Comparison of ENCODE assay signal across 1 cellular context in genomic region chr12:57744777-57745484, GRCh38.
A peak's percentile ranks its signal among the peaks of the same experiment; 100 is the strongest.
TF ChIP-seq lines count a peak whose summit lies in the region.

A gene with protein sequence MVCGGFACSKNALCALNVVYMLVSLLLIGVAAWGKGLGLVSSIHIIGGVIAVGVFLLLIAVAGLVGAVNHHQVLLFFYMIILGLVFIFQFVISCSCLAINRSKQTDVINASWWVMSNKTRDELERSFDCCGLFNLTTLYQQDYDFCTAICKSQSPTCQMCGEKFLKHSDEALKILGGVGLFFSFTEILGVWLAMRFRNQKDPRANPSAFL (plus strand): TSS chr12:57745039. CDS start chr12:57745155, 116 bp downstream.

TF ChIP-seq in HepG2, 621 proteins besides CTCF, POLR2A, EP300 and RAD21 (continued from another document and continues in another):
- TF ChIP-seq ZNF703 (CRISPR knock-in tag; IDR thresholded peaks at IDR 0.05; ENCODE audit: borderline replicate concordance) (no peak), SNRNP70 (IDR thresholded peaks at IDR 0.05; ENCODE audit: low read depth, low read length) (no peak), ZNF616 (CRISPR knock-in tag; IDR thresholded peaks at IDR 0.05; ENCODE audit: low read depth) (no peak), FOXM1 (CRISPR knock-in tag; IDR thresholded peaks at IDR 0.05) (no peak), POLR2G (IDR thresholded peaks at IDR 0.05; ENCODE audit: low read depth, low read length) (peak; percentile 82), ZC3H13 (CRISPR knock-in tag; IDR thresholded peaks at IDR 0.05) (no peak), NFATC3 (CRISPR knock-in tag; IDR thresholded peaks at IDR 0.05) (no peak), ZNF776 (CRISPR knock-in tag; IDR thresholded peaks at IDR 0.05) (peak; percentile 5; the same call in 1 of the 2 replicates), KMT2A (CRISPR knock-in tag; IDR thresholded peaks at IDR 0.05) (no peak; the same call in 1 of the 2 replicates), HNF1A (IDR thresholded peaks at IDR 0.05; ENCODE audit: low read depth) (no peak; the same call in 1 of the 2 replicates), HNF1A (CRISPR knock-in tag; IDR thresholded peaks at IDR 0.05; ENCODE audit: borderline replicate concordance) (no peak; the same call in 1 of the 2 replicates), ZNF570 (CRISPR knock-in tag; IDR thresholded peaks at IDR 0.05; ENCODE audit: borderline replicate concordance) (no peak), GMEB2 (CRISPR knock-in tag; IDR thresholded peaks at IDR 0.05; ENCODE audit: low read depth) (no peak), CBX1 (IDR thresholded peaks at IDR 0.05; ENCODE audit: low read depth) (no peak), PHF20 (CRISPR knock-in tag; IDR thresholded peaks at IDR 0.05) (peak; percentile 79), FOXA1 (IDR thresholded peaks at IDR 0.05) (no peak), FOXA1 (CRISPR knock-in tag; IDR thresholded peaks at IDR 0.05) (no peak), CREBL2 (CRISPR knock-in tag; IDR thresholded peaks at IDR 0.05; ENCODE audit: borderline replicate concordance) (no peak), ZNF878 (CRISPR knock-in tag; IDR thresholded peaks at IDR 0.05) (0 out of 2 replicates have a peak, but pooled peaks have one; percentile 39), NCOR1 (IDR thresholded peaks at IDR 0.05; ENCODE audit: borderline replicate concordance, low read length) (no peak; the same call in 1 of the 2 replicates), ZFP36L2 (CRISPR knock-in tag; IDR thresholded peaks at IDR 0.05) (no peak), IRF1 (CRISPR knock-in tag; IDR thresholded peaks at IDR 0.05; ENCODE audit: low read depth) (no peak), MBNL3 (CRISPR knock-in tag; conservative IDR thresholded peaks at IDR 0.05) (no peak), ZNF143 (CRISPR knock-in tag; IDR thresholded peaks at IDR 0.05) (no peak), ZMAT3 (CRISPR knock-in tag; conservative IDR thresholded peaks at IDR 0.05) (no peak), RFXAP (CRISPR knock-in tag; IDR thresholded peaks at IDR 0.05; ENCODE audit: borderline replicate concordance) (peak; percentile 89), PRPF4 (IDR thresholded peaks at IDR 0.05; ENCODE audit: low read depth, low read length, poor library complexity, severe bottlenecking) (no peak), SNAPC2 (CRISPR knock-in tag; IDR thresholded peaks at IDR 0.05) (no peak), ZNF792 (CRISPR knock-in tag; IDR thresholded peaks at IDR 0.05) (no peak), ZNF30 (CRISPR knock-in tag; IDR thresholded peaks at IDR 0.05) (no peak), HNRNPLL (IDR thresholded peaks at IDR 0.05; ENCODE audit: low read depth, low read length, poor library complexity, severe bottlenecking) (no peak), ZNF124 (CRISPR knock-in tag; IDR thresholded peaks at IDR 0.05) (no peak), TARDBP (CRISPR knock-in tag; IDR thresholded peaks at IDR 0.05) (no peak; the same call in 1 of the 2 replicates), ZFP90 (CRISPR knock-in tag; IDR thresholded peaks at IDR 0.05; ENCODE audit: borderline replicate concordance) (no peak; the same call in 1 of the 2 replicates), MEIS2 (CRISPR knock-in tag; IDR thresholded peaks at IDR 0.05) (no peak), SALL2 (CRISPR knock-in tag; IDR thresholded peaks at IDR 0.05) (no peak), MYC (CRISPR knock-in tag; IDR thresholded peaks at IDR 0.05; ENCODE audit: borderline replicate concordance) (no peak), KAT8 (CRISPR knock-in tag; IDR thresholded peaks at IDR 0.05) (peak; percentile 65; the same call in 1 of the 2 replicates), FOXK2 (IDR thresholded peaks at IDR 0.05) (no peak), ZFP82 (CRISPR knock-in tag; IDR thresholded peaks at IDR 0.05; ENCODE audit: borderline replicate concordance) (no peak), ZNF672 (CRISPR knock-in tag; IDR thresholded peaks at IDR 0.05) (no peak), NR2F2 (IDR thresholded peaks at IDR 0.05; ENCODE audit: borderline replicate concordance, low read depth) (0 out of 2 replicates have a peak, but pooled peaks have one; percentile 25), ZC3H4 (CRISPR knock-in tag; IDR thresholded peaks at IDR 0.05; ENCODE audit: borderline replicate concordance) (no peak), SMC3 (IDR thresholded peaks at IDR 0.05; ENCODE audit: low read length) (no peak), SMAD9 (CRISPR knock-in tag; IDR thresholded peaks at IDR 0.05) (no peak), HOXA7 (CRISPR knock-in tag; IDR thresholded peaks at IDR 0.05) (no peak), KLF12 (CRISPR knock-in tag; IDR thresholded peaks at IDR 0.05; ENCODE audit: borderline replicate concordance) (no peak; the same call in 1 of the 2 replicates), U2AF1 (optimal IDR thresholded peaks at IDR 0.05; ENCODE audit: low read depth, low read length) (no peak), MAFK (conservative IDR thresholded peaks at IDR 0.05 in 1 of 2, IDR thresholded peaks at IDR 0.05 in 1 of 2; ENCODE audit: low read length in 2 of 2) (no peak; a peak in 1 of 4 replicates)
- TF ChIP-seq, protein P1, sequence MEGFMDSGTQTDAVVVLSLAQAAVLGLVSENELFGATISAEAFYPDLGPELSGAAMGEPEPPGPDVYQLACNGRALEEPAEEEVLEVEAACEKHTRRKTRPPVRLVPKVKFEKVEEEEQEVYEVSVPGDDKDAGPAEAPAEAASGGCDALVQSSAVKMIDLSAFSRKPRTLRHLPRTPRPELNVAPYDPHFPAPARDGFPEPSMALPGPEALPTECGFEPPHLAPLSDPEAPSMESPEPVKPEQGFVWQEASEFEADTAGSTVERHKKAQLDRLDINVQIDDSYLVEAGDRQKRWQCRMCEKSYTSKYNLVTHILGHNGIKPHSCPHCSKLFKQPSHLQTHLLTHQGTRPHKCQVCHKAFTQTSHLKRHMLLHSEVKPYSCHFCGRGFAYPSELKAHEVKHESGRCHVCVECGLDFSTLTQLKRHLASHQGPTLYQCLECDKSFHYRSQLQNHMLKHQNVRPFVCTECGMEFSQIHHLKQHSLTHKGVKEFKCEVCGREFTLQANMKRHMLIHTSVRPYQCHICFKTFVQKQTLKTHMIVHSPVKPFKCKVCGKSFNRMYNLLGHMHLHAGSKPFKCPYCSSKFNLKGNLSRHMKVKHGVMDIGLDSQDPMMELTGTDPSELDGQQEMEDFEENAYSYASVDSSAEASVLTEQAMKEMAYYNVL (CRISPR knock-in tag; IDR thresholded peaks at IDR 0.05; ENCODE audit: borderline replicate concordance): peak; percentile 22; the same call in 1 of the 2 replicates
- TF ChIP-seq, protein P2, sequence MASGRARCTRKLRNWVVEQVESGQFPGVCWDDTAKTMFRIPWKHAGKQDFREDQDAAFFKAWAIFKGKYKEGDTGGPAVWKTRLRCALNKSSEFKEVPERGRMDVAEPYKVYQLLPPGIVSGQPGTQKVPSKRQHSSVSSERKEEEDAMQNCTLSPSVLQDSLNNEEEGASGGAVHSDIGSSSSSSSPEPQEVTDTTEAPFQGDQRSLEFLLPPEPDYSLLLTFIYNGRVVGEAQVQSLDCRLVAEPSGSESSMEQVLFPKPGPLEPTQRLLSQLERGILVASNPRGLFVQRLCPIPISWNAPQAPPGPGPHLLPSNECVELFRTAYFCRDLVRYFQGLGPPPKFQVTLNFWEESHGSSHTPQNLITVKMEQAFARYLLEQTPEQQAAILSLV (CRISPR knock-in tag; IDR thresholded peaks at IDR 0.05; ENCODE audit: borderline replicate concordance): no peak
- TF ChIP-seq, protein P3, sequence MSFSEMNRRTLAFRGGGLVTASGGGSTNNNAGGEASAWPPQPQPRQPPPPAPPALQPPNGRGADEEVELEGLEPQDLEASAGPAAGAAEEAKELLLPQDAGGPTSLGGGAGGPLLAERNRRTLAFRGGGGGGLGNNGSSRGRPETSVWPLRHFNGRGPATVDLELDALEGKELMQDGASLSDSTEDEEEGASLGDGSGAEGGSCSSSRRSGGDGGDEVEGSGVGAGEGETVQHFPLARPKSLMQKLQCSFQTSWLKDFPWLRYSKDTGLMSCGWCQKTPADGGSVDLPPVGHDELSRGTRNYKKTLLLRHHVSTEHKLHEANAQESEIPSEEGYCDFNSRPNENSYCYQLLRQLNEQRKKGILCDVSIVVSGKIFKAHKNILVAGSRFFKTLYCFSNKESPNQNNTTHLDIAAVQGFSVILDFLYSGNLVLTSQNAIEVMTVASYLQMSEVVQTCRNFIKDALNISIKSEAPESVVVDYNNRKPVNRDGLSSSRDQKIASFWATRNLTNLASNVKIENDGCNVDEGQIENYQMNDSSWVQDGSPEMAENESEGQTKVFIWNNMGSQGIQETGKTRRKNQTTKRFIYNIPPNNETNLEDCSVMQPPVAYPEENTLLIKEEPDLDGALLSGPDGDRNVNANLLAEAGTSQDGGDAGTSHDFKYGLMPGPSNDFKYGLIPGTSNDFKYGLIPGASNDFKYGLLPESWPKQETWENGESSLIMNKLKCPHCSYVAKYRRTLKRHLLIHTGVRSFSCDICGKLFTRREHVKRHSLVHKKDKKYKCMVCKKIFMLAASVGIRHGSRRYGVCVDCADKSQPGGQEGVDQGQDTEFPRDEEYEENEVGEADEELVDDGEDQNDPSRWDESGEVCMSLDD (CRISPR knock-in tag; IDR thresholded peaks at IDR 0.05; ENCODE audit: borderline replicate concordance): no peak
- TF ChIP-seq, protein P4, sequence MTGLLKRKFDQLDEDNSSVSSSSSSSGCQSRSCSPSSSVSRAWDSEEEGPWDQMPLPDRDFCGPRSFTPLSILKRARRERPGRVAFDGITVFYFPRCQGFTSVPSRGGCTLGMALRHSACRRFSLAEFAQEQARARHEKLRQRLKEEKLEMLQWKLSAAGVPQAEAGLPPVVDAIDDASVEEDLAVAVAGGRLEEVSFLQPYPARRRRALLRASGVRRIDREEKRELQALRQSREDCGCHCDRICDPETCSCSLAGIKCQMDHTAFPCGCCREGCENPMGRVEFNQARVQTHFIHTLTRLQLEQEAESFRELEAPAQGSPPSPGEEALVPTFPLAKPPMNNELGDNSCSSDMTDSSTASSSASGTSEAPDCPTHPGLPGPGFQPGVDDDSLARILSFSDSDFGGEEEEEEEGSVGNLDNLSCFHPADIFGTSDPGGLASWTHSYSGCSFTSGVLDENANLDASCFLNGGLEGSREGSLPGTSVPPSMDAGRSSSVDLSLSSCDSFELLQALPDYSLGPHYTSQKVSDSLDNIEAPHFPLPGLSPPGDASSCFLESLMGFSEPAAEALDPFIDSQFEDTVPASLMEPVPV (CRISPR knock-in tag; IDR thresholded peaks at IDR 0.05): no peak; the same call in 1 of the 2 replicates
- TF ChIP-seq, protein P5, sequence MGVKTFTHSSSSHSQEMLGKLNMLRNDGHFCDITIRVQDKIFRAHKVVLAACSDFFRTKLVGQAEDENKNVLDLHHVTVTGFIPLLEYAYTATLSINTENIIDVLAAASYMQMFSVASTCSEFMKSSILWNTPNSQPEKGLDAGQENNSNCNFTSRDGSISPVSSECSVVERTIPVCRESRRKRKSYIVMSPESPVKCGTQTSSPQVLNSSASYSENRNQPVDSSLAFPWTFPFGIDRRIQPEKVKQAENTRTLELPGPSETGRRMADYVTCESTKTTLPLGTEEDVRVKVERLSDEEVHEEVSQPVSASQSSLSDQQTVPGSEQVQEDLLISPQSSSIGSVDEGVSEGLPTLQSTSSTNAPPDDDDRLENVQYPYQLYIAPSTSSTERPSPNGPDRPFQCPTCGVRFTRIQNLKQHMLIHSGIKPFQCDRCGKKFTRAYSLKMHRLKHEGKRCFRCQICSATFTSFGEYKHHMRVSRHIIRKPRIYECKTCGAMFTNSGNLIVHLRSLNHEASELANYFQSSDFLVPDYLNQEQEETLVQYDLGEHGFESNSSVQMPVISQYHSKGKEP (CRISPR knock-in tag; IDR thresholded peaks at IDR 0.05): no peak
